34 cellular contexts compared by ENCODE assay signal in genomic region chr1:237888143-237888542, GRCh38. TPM values are rescaled to one million over a fixed set of nuclear protein-coding genes. Genes with fewer than 3 reads are reported as not detected.
"Had no signal": no experiment of that assay in that cellular context is flagged by ENCODE, and none has a peak within 500 bp of the region (broad histone marks: within the 10 kb centered on the region; RNA-seq: fewer than 3 reads in every experiment).

No MANE protein-coding gene starts in this region.

- H3K36me3 Mint-ChIP-seq: activated naive CD4-positive, alpha-beta T cell treated with anti-CD3 and anti-CD28 coated beads, Interleukin-2, amount 10 ng/mL, durations not matched to agents 7 days and 5 days; activated naive CD8-positive, alpha-beta T cell treated with anti-CD3 and anti-CD28 coated beads, Interleukin-2, amount 10 ng/mL, durations not matched to agents 7 days and 5 days; mesothelial cell of epicardium; naive B cell; stimulated activated naive B cell treated with anti-CD40 and anti-IgM and Interleukin-4, amounts not matched to agents 10 μg/mL and 1 μg/mL and 100 μg/mL, for 72 hours had no signal

- H3K27ac ChIP-seq: brain microvascular endothelial cell, esophagus muscularis mucosa, neutrophil, ovary, skin epidermis, testis, transverse colon, WERI-Rb-1 had no signal

- H3K4me3 ChIP-seq: esophagus muscularis mucosa, ovary, skin epidermis, testis, transverse colon had no signal

- H3K27me3 ChIP-seq: brain microvascular endothelial cell, esophagus muscularis mucosa, neutrophil, ovary, testis, transverse colon had no signal

- H3K27me3 Mint-ChIP-seq: activated naive CD4-positive, alpha-beta T cell treated with anti-CD3 and anti-CD28 coated beads, Interleukin-2, amount 10 ng/mL, durations not matched to agents 7 days and 5 days; activated naive CD8-positive, alpha-beta T cell treated with anti-CD3 and anti-CD28 coated beads, Interleukin-2, amount 10 ng/mL, durations not matched to agents 7 days and 5 days; naive B cell; progenitor cell of endocrine pancreas; stimulated activated naive B cell treated with anti-CD40 and anti-IgM and Interleukin-4, amounts not matched to agents 10 μg/mL and 1 μg/mL and 100 μg/mL, for 72 hours had no signal

- H3K9me3 Mint-ChIP-seq: nephron progenitor cell; T-helper 1 cell treated with Interleukin-12 subunit alpha and Interleukin-12 subunit beta and Interleukin-4 antibody, amounts not matched to agents 30 μg/mL and 1 μg/mL, for 36 hours had no signal

- H3K27ac Mint-ChIP-seq: activated naive CD4-positive, alpha-beta T cell treated with anti-CD3 and anti-CD28 coated beads, Interleukin-2, amount 10 ng/mL, durations not matched to agents 7 days and 5 days; activated naive CD8-positive, alpha-beta T cell treated with anti-CD3 and anti-CD28 coated beads, Interleukin-2, amount 10 ng/mL, durations not matched to agents 7 days and 5 days; mesothelial cell of epicardium; naive B cell; nephron progenitor cell; progenitor cell of endocrine pancreas; stimulated activated naive B cell treated with anti-CD40 and anti-IgM and Interleukin-4, amounts not matched to agents 10 μg/mL and 1 μg/mL and 100 μg/mL, for 72 hours; T-helper 1 cell treated with Interleukin-12 subunit alpha and Interleukin-12 subunit beta and Interleukin-4 antibody, amounts not matched to agents 30 μg/mL and 1 μg/mL, for 36 hours had no signal

- H3K4me1 Mint-ChIP-seq: activated naive CD4-positive, alpha-beta T cell treated with anti-CD3 and anti-CD28 coated beads, Interleukin-2, amount 10 ng/mL, durations not matched to agents 7 days and 5 days; activated naive CD8-positive, alpha-beta T cell treated with anti-CD3 and anti-CD28 coated beads, Interleukin-2, amount 10 ng/mL, durations not matched to agents 7 days and 5 days; mesothelial cell of epicardium; naive B cell; stimulated activated naive B cell treated with anti-CD40 and anti-IgM and Interleukin-4, amounts not matched to agents 10 μg/mL and 1 μg/mL and 100 μg/mL, for 72 hours had no signal

- DNase-seq: activated CD4-positive, alpha-beta T cell treated with anti-CD3 and anti-CD28 coated beads for 48 hours; activated CD4-positive, alpha-beta T cell treated with anti-CD3 and anti-CD28 coated beads, Interleukin-2, amount 50 U/mL, for 48 hours; activated CD8-positive, alpha-beta memory T cell treated with anti-CD3 and anti-CD28 coated beads for 24 hours; activated gamma-delta T cell; activated naive CD4-positive, alpha-beta T cell treated with anti-CD3 and anti-CD28 coated beads, Interleukin-2, amount 10 ng/mL, durations not matched to agents 7 days and 5 days; activated naive CD8-positive, alpha-beta T cell treated with anti-CD3 and anti-CD28 coated beads, Interleukin-2, amount 10 ng/mL, durations not matched to agents 7 days and 5 days; brain microvascular endothelial cell; central memory CD4-positive, alpha-beta T cell; islet precursor cell; left colon; naive B cell; nephron progenitor cell; ovary; retina; stimulated activated CD4-positive, alpha-beta T cell treated with anti-CD3 and anti-CD28 coated beads, Interleukin-12 subunit alpha, Interleukin-12 subunit beta, amount 100 ng/mL, for 4 hours; stimulated activated CD4-positive, alpha-beta T cell treated with anti-CD3 and anti-CD28 coated beads, Interleukin-4, amount 100 ng/mL, for 24 hours; stimulated activated naive B cell treated with anti-CD40 and anti-IgM and Interleukin-4, amounts not matched to agents 10 μg/mL and 1 μg/mL and 100 μg/mL, for 72 hours; T1000; testis; transverse colon; WERI-Rb-1 had no signal

- H3K9me3 ChIP-seq: esophagus muscularis mucosa, neutrophil, ovary, testis, transverse colon had no signal

- H3K4me3 Mint-ChIP-seq: activated naive CD4-positive, alpha-beta T cell treated with anti-CD3 and anti-CD28 coated beads, Interleukin-2, amount 10 ng/mL, durations not matched to agents 7 days and 5 days; activated naive CD8-positive, alpha-beta T cell treated with anti-CD3 and anti-CD28 coated beads, Interleukin-2, amount 10 ng/mL, durations not matched to agents 7 days and 5 days; mesothelial cell of epicardium; naive B cell; nephron progenitor cell; stimulated activated naive B cell treated with anti-CD40 and anti-IgM and Interleukin-4, amounts not matched to agents 10 μg/mL and 1 μg/mL and 100 μg/mL, for 72 hours; T-helper 1 cell treated with Interleukin-12 subunit alpha and Interleukin-12 subunit beta and Interleukin-4 antibody, amounts not matched to agents 30 μg/mL and 1 μg/mL, for 36 hours had no signal

- H3K36me3 ChIP-seq: brain microvascular endothelial cell, esophagus muscularis mucosa, neutrophil, ovary, transverse colon, WERI-Rb-1 had no signal

- H3K4me1 ChIP-seq: esophagus muscularis mucosa, testis, transverse colon had no signal

- ATAC-seq: activated CD4-positive, CD25-positive, alpha-beta regulatory T cell treated with anti-CD3 and anti-CD28 coated beads, Interleukin-2, amount 50 U/mL, for 24 hours; left colon; sciatic nerve; stimulated activated naive B cell treated with anti-CD40 and anti-IgM and Interleukin-4, amounts not matched to agents 10 μg/mL and 1 μg/mL and 100 μg/mL, for 72 hours had no signal

- FAIRE-seq: astrocyte, endothelial cell of umbilical vein, frontal cortex had no signal

RNA-seq across cellular contexts. Expression of gene ZP4, which starts 2.6 kb away (rescaled TPM):
- total RNA-seq: activated naive CD8-positive, alpha-beta T cell treated with anti-CD3 and anti-CD28 coated beads, Interleukin-2, amount 10 ng/mL, durations not matched to agents 7 days and 5 days; endothelial cell of umbilical vein; esophagus muscularis mucosa; frontal cortex; left colon; liver; mesothelial cell of epicardium; ovary; progenitor cell of endocrine pancreas; sciatic nerve; testis; transverse colon; urinary bladder had no signal
